ENCODE assay signal across 19 cellular contexts in genomic region chr10:47322300-47323061, GRCh38. TPM values are rescaled to one million over a fixed set of nuclear protein-coding genes. Genes with fewer than 3 reads are reported as not detected.
"Had no signal": no experiment of that assay in that cellular context is flagged by ENCODE, and none has a peak within 500 bp of the region (broad histone marks: within the 10 kb centered on the region; RNA-seq: fewer than 3 reads in every experiment).

GDF2 (plus strand) TSS chr10:47322454; CDS start chr10:47322669, 215 bp downstream.

- H3K36me3 ChIP-seq: ascending aorta, esophagus muscularis mucosa, left lung, prostate gland had no signal

- DNase-seq: activated CD8-positive, alpha-beta T cell treated with anti-CD3 and anti-CD28 coated beads for 36 hours; activated naive CD4-positive, alpha-beta T cell; mesenchymal stem cell; natural killer cell; right cardiac atrium; small intestine; stimulated activated CD4-positive, alpha-beta T cell treated with anti-CD3 and anti-CD28 coated beads, Interleukin-4, amount 100 ng/mL, for 4 hours; stimulated activated CD8-positive, alpha-beta memory T cell treated with anti-CD3 and anti-CD28 coated beads, Interleukin-4, amount 100 ng/mL, for 48 hours; stimulated activated naive CD4-positive, alpha-beta T cell treated with Interleukin-2 at 50 U/mL for 16 hours; substantia nigra; SW 1271; trophoblast cell had no signal

- H3K27ac ChIP-seq: ascending aorta, esophagus muscularis mucosa, left lung, prostate gland had no signal

- H3K4me1 ChIP-seq: ascending aorta, esophagus muscularis mucosa, left lung, prostate gland had no signal

- H3K9me3 ChIP-seq: ascending aorta, esophagus muscularis mucosa, left lung, prostate gland had no signal

- H3K9me3 Mint-ChIP-seq: activated CD8-positive, alpha-beta T cell treated with anti-CD3 and anti-CD28 coated beads for 36 hours; natural killer cell; T-helper 2 cell treated with Interferon-gamma antibody and Interleukin-4, amounts not matched to agents 5 μg/mL and 100 μg/mL, for 36 hours had no signal

- H3K4me3 Mint-ChIP-seq: activated CD8-positive, alpha-beta T cell treated with anti-CD3 and anti-CD28 coated beads for 36 hours; natural killer cell; T-helper 2 cell treated with Interferon-gamma antibody and Interleukin-4, amounts not matched to agents 5 μg/mL and 100 μg/mL, for 36 hours had no signal

- H3K36me3 Mint-ChIP-seq: natural killer cell had no signal

- H3K27me3 Mint-ChIP-seq: activated CD8-positive, alpha-beta T cell treated with anti-CD3 and anti-CD28 coated beads for 36 hours had no signal

- H3K27ac Mint-ChIP-seq: activated CD8-positive, alpha-beta T cell treated with anti-CD3 and anti-CD28 coated beads for 36 hours; natural killer cell; T-helper 2 cell treated with Interferon-gamma antibody and Interleukin-4, amounts not matched to agents 5 μg/mL and 100 μg/mL, for 36 hours had no signal

- ATAC-seq: activated CD8-positive, alpha-beta T cell treated with anti-CD3 and anti-CD28 coated beads for 36 hours; left lung; natural killer cell had no signal

- H3K4me3 ChIP-seq: ascending aorta, esophagus muscularis mucosa, left lung, prostate gland had no signal

- H3K27me3 ChIP-seq: ascending aorta had no signal

RNA-seq across cellular contexts. Expression of gene GDF2, which starts in this region (rescaled TPM):
- total RNA-seq: activated CD8-positive, alpha-beta T cell treated with anti-CD3 and anti-CD28 coated beads for 36 hours; bronchial epithelial cell; esophagus muscularis mucosa; left lung; natural killer cell; omental fat pad; prostate gland had no signal
- polyA plus RNA-seq: small intestine had no signal
